Comparison of ENCODE assay signal across 22 cellular contexts in the genomic region with DNA sequence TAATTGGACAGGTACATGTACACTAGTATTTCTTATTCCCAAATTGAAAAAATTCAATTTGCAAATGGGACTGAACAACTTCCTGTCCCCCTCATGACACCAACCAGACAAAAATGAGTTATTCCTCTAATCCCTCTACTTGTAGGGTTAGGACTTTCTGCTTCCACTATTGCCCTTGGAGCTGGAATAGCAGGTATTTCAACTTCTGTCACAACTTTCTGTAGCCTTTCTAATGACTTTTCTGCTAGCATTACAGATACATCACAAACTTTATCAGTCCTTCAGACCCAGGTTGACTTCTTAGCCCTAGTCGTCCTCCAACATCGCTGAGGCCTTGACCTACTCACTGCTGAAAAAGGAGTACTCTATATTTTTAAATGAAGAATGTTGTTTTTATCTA. TPM values are rescaled to one million over a fixed set of nuclear protein-coding genes. Genes with fewer than 3 reads are reported as not detected.
"Had no signal": no experiment of that assay in that cellular context is flagged by ENCODE, and none has a peak within 500 bp of the region (broad histone marks: within the 10 kb centered on the region; RNA-seq: fewer than 3 reads in every experiment).

No MANE protein-coding gene starts in this region.

- H3K27ac ChIP-seq: ascending aorta had no signal

- H3K36me3 ChIP-seq: ascending aorta, MG63 had no signal

- H3K4me1 ChIP-seq: ascending aorta had no signal

- H3K9me3 ChIP-seq: ascending aorta, MG63 had no signal

- H3K27me3 ChIP-seq: ascending aorta, MG63 had no signal

- DNase-seq: activated CD4-positive, alpha-beta T cell treated with anti-CD3 and anti-CD28 coated beads for 48 hours; activated CD4-positive, alpha-beta T cell treated with anti-CD3 and anti-CD28 coated beads, Interleukin-2, amount 50 U/mL, for 4 hours; activated CD4-positive, CD25-positive, alpha-beta regulatory T cell treated with anti-CD3 and anti-CD28 coated beads, Interleukin-2, amount 50 U/mL, for 72 hours; activated CD8-positive, alpha-beta memory T cell treated with anti-CD3 and anti-CD28 coated beads, Interleukin-2, amount 50 U/mL, for 48 hours; activated CD8-positive, alpha-beta T cell treated with anti-CD3 and anti-CD28 coated beads, Interleukin-2, amount 10 ng/mL, durations not matched to agents 7 days and 5 days; activated effector memory CD4-positive, alpha-beta T cell treated with Interleukin-2 at 50 U/mL for 16 hours; activated naive CD4-positive, alpha-beta T cell; activated T-cell treated with anti-CD3 and anti-CD28 coated beads, Interleukin-2, amount 50 U/mL, for 1 hour; amniotic stem cell; MG63; MV-4-11; NCI-H1092 treated with DMSO at 0.1 percent for 48 hours; NCI-H1417 treated with DMSO at 0.1 percent for 48 hours; NCI-H1694; NCI-H2029 treated with DMSO at 0.1 percent for 48 hours; NCI-H524; SIG-M5; T-helper 17 cell; T-helper 9 cell had no signal

- ATAC-seq: activated CD8-positive, alpha-beta T cell treated with anti-CD3 and anti-CD28 coated beads, Interleukin-2, amount 10 ng/mL, durations not matched to agents 7 days and 5 days; T-helper 17 cell; WTC11 had no signal

- H3K4me3 ChIP-seq: ascending aorta, MG63 had no signal

RNA-seq across cellular contexts. Expression of a gene that starts 6.4 kb away (rescaled TPM):
- total RNA-seq: activated CD8-positive, alpha-beta T cell treated with anti-CD3 and anti-CD28 coated beads, Interleukin-2, amount 10 ng/mL, durations not matched to agents 7 days and 5 days; activated T-helper 1 cell treated with anti-CD3 and anti-CD28 coated beads, Interleukin-12 subunit alpha, Interleukin-12 subunit beta, Interleukin-2, Interleukin-4 antibody, amounts not matched to agents 30 ng/mL and 10 ng/mL and 1 ng/mL, durations not matched to agents 14 hours and 24 hours and 36 hours; ascending aorta; T-helper 17 cell; WTC11 had no signal

RNA-seq across cellular contexts. Expression of a gene that starts 48.8 kb away (rescaled TPM):
- total RNA-seq: activated CD8-positive, alpha-beta T cell treated with anti-CD3 and anti-CD28 coated beads, Interleukin-2, amount 10 ng/mL, durations not matched to agents 7 days and 5 days; activated T-helper 1 cell treated with anti-CD3 and anti-CD28 coated beads, Interleukin-12 subunit alpha, Interleukin-12 subunit beta, Interleukin-2, Interleukin-4 antibody, amounts not matched to agents 30 ng/mL and 10 ng/mL and 1 ng/mL, durations not matched to agents 14 hours and 24 hours and 36 hours had no signal

RNA-seq across cellular contexts. Expression of a gene that starts 55.4 kb away (rescaled TPM):
- total RNA-seq: activated CD8-positive, alpha-beta T cell treated with anti-CD3 and anti-CD28 coated beads, Interleukin-2, amount 10 ng/mL, durations not matched to agents 7 days and 5 days; activated T-helper 1 cell treated with anti-CD3 and anti-CD28 coated beads, Interleukin-12 subunit alpha, Interleukin-12 subunit beta, Interleukin-2, Interleukin-4 antibody, amounts not matched to agents 30 ng/mL and 10 ng/mL and 1 ng/mL, durations not matched to agents 14 hours and 24 hours and 36 hours; ascending aorta; T-helper 17 cell had no signal
